15 cellular contexts compared by ENCODE assay signal in the genomic region with DNA sequence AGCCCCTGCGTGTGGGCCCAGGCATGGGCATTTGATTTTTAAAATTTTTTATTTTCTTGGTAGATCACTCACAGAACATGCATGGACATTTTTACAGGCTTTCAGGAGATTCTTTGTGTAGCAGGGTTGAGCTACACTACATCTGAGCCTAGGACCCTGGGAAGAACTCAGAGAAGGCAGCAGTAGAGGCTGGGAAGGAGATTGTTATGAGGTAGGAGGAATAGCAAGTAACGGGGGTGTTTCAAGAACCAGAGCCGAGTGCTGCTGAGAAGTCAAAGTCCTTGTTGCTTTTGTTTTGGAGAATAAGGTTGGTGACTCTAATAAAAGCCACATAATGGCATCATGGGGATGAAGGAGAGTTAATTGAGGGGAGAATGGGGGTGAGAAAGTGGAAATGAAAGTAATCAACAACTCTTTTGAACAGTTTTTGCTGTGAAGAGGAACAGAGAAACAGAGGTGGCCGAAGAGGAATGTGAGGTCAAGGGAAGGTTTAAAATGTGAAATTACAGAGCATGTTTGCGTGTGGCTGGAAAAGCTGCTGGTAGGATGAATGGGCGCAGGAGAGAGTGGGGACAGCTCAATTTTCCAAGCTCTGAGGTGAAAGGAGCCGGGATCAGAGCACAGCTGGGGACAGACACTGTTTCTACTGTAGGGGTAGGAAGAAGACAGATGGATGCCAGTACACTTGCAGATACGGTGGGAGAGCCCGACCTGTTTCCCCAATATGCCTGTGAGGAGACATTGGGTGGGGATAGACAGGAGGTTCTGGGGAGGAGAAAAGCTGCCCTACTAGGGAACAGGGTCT. TPM values are rescaled to one million over a fixed set of nuclear protein-coding genes. Genes with fewer than 3 reads are reported as not detected.
DNase-seq lines count a peak whose midpoint lies in the region; ATAC-seq and TF ChIP-seq lines count a peak whose summit lies in the region.
"Had no signal": no experiment of that assay in that cellular context is flagged by ENCODE, and none has a peak within 500 bp of the region (broad histone marks: within the 10 kb centered on the region; RNA-seq: fewer than 3 reads in every experiment).

No MANE protein-coding gene starts in this region.

- H3K9me3 Mint-ChIP-seq in memory B cell (no peaks in the 10 kb centered on the region), HFFc6 (no peaks in the 10 kb centered on the region)

- H2BK5ac ChIP-seq in mesendoderm (ENCODE audit: low read length) = no peak overlapping the region

- BruUV-seq in OCI-LY7 (replicated peaks; lab: Mats Ljungman, UMichigan) = TSS peak; percentile 89

- no peak overlapping the region for H3K9ac ChIP-seq in mesendoderm (ENCODE audit: low read length)

- peak overlapping the region; percentile 2; the same call in 1 of the 2 replicates for H3K4me3 ChIP-seq in GM12865 (ENCODE audit: low read depth, low read length)
- H3K4me3 ChIP-seq in HEK293 (ENCODE audit: low read depth, low read length) = no peak overlapping the region
- peak overlapping the region; percentile 35 for H3K4me3 ChIP-seq in OCI-LY7 (ENCODE audit: low read depth, low read length, poor library complexity, severe bottlenecking)
- H3K4me3 ChIP-seq in mesendoderm (ENCODE audit: low read length) = no peak overlapping the region
- H3K4me3 ChIP-seq: adrenal gland had no signal

- H3K4ac ChIP-seq in mesendoderm (ENCODE audit: low read depth, low read length) = no peak overlapping the region

- no peak overlapping the region for H2BK120ac ChIP-seq in mesendoderm (ENCODE audit: low read depth, low read length)

- H3K36me3 Mint-ChIP-seq in memory B cell (peaks cover 7% of the 10 kb centered on the region), HFFc6 (ENCODE audit: low read depth) (no peaks in the 10 kb centered on the region)

- H2AFZ ChIP-seq in OCI-LY7 (ENCODE audit: low read length) = no peak overlapping the region

- no peak overlapping the region for H4K8ac ChIP-seq in mesendoderm (ENCODE audit: low read depth, low read length)

- H3K27me3 ChIP-seq in mesendoderm (ENCODE audit: insufficient read depth, low read length, poor library complexity) = no peaks in the 10 kb centered on the region
- H3K27me3 ChIP-seq: adrenal gland had no signal

- H4K20me1 ChIP-seq in OCI-LY7 (ENCODE audit: insufficient read depth, low read length) = no peaks in the 10 kb centered on the region

- H3K23ac ChIP-seq in mesendoderm (ENCODE audit: low read length) = no peak overlapping the region

- H3K56ac ChIP-seq in mesendoderm (ENCODE audit: low read length) = no peak overlapping the region

- CTCF ChIA-PET in HEK293 (lab: Yijun Ruan, JAX) (interaction anchor here (0.6 to 5.0 kb wide), 36 partner anchors 8 to 656 kb away, joined by 3 to 54 read pairs (median 5); partner anchors contain the start of genes DDX41, DOK3 and LMAN2), OCI-LY7 (lab: Charles Lee; ENCODE audit: unreplicated experiment) (interaction anchor here (0.7 to 2.4 kb wide), 2 partner anchors 47 to 51 kb away, joined by 3 to 6 read pairs; no protein-coding TSS in a partner anchor)

- no peak overlapping the region for H4K5ac ChIP-seq in mesendoderm (ENCODE audit: low read length)

- intact Hi-C loops in OCI-LY7 (cut with micrococcal nuclease; ENCODE audit: unreplicated experiment) = loop anchor here (10.0 kb wide), 1 partner anchor 613 kb away; the partner anchor contains the start of gene N4BP3

- H3K4me1 Mint-ChIP-seq in memory B cell (peaks cover 33% of the 10 kb centered on the region), HFFc6 (ENCODE audit: low read depth) (peaks cover 32% of the 10 kb centered on the region)

- peak; percentile 34 for ATAC-seq in memory B cell (ENCODE audit: low read depth)
- no peak for ATAC-seq in GM19452 (IDR thresholded peaks at IDR 0.05; ENCODE audit: unreplicated experiment)
- ATAC-seq: left cardiac atrium had no signal

- H3K27me3 Mint-ChIP-seq in memory B cell = peaks cover 1% of the 10 kb centered on the region
- H3K27me3 Mint-ChIP-seq in HFFc6 (ENCODE audit: insufficient read depth) = peaks cover 5% of the 10 kb centered on the region

- H3K9me3 ChIP-seq in HEK293 (ENCODE audit: control insufficient read depth, insufficient read depth, low read depth, low read length) (no peaks in the 10 kb centered on the region), OCI-LY7 (ENCODE audit: low read length) (no peaks in the 10 kb centered on the region)
- H3K9me3 ChIP-seq: adrenal gland had no signal

- no peak overlapping the region for H2AK5ac ChIP-seq in mesendoderm (ENCODE audit: low read length)

- no peaks in the 10 kb centered on the region for H3K79me1 ChIP-seq in mesendoderm (ENCODE audit: low read length)

- H2BK15ac ChIP-seq in mesendoderm (replicated peaks; ENCODE audit: low read depth) = no peak overlapping the region

- H3K27ac Mint-ChIP-seq in memory B cell (peak overlapping the region; percentile 8), HFFc6 (no peak overlapping the region)

- POLR2A ChIA-PET in HEK293 (lab: Yijun Ruan, JAX) (interaction anchor here (1.2 to 2.0 kb wide), 3 partner anchors 27 to 47 kb away, joined by 3 to 12 read pairs (median 6); no protein-coding TSS in a partner anchor), OCI-LY7 (lab: Charles Lee) (interaction anchor here (0.7 to 2.1 kb wide), 3 partner anchors 8 to 47 kb away, joined by 3 to 10 read pairs (median 6); partner anchors contain the start of gene DOK3)

- H3K36me3 ChIP-seq in HEK293 (ENCODE audit: control insufficient read depth in 2 of 2, insufficient read depth in 1 of 2, low read length in 2 of 2) = no peaks in the 10 kb centered on the region
- peaks cover 48% of the 10 kb centered on the region for H3K36me3 ChIP-seq in OCI-LY7 (ENCODE audit: insufficient read depth, low read length)
- H3K36me3 ChIP-seq in mesendoderm (ENCODE audit: control insufficient read depth, insufficient read depth, low read length) = no peaks in the 10 kb centered on the region
- H3K36me3 ChIP-seq: adrenal gland had no signal

- TF ChIP-seq CTCF in GM12865 (IDR thresholded peaks at IDR 0.05; ENCODE audit: insufficient read depth, low read depth, low read length, missing control alignments) = no peak
- no peak for TF ChIP-seq CTCF in HEK293 (tag by site-specific recombination; IDR thresholded peaks at IDR 0.05)
- no peak for TF ChIP-seq CTCF in OCI-LY7 (conservative IDR thresholded peaks at IDR 0.05; ENCODE audit: low read length)
- no peak for TF ChIP-seq CTCF in HFFc6 (IDR thresholded peaks at IDR 0.05)

- peak overlapping the region; percentile 45 for H3K4me3 Mint-ChIP-seq in memory B cell
- no peak overlapping the region for H3K4me3 Mint-ChIP-seq in HFFc6

- DNase-seq in GM12865 (ENCODE audit: low read depth) = peak; percentile 70
- peak; percentile 74 for DNase-seq in OCI-LY7 (ENCODE audit: low spot score)
- DNase-seq in memory B cell (ENCODE audit: low spot score in 2 of 2) = no peak
- DNase-seq in NCI-H345 treated with DMSO at 0.1 percent for 48 hours (lab: John Stamatoyannopoulos, UW; ENCODE audit: unreplicated experiment) = no peak
- no peak for DNase-seq in mesendoderm
- no peak for DNase-seq in HFFc6
- DNase-seq: adrenal gland, cerebellar nuclear complex, left cardiac atrium, NCI-H1436, NCI-H446, substantia nigra, SW 1271 had no signal

- no CpG with 5 or more reads among the region's 9 CpGs for WGBS in mesendoderm (ENCODE audit: extremely low coverage, insufficient coverage, low lambda C conversion rate)

- peak overlapping the region; percentile 71 for H3K4me2 ChIP-seq in OCI-LY7 (ENCODE audit: low read length)
- H3K4me2 ChIP-seq in mesendoderm (ENCODE audit: low read length) = no peak overlapping the region

- H3K27ac ChIP-seq in HEK293 (ENCODE audit: extremely low read depth, low read depth, low read length) (no peak overlapping the region), OCI-LY7 (ENCODE audit: low read depth, low read length, poor library complexity, severe bottlenecking) (peak overlapping the region; percentile 94), mesendoderm (ENCODE audit: low read depth, low read length) (no peak overlapping the region)
- H3K27ac ChIP-seq: adrenal gland had no signal

- H3K4me1 ChIP-seq in HEK293 (ENCODE audit: control insufficient read depth, insufficient read depth, low read length) = no peaks in the 10 kb centered on the region; the same call in 1 of the 2 replicates
- H3K4me1 ChIP-seq in OCI-LY7 (ENCODE audit: insufficient read depth, low read length, poor library complexity, severe bottlenecking) = peaks cover 70% of the 10 kb centered on the region
- H3K4me1 ChIP-seq in mesendoderm (ENCODE audit: control insufficient read depth, low read depth, low read length) = no peaks in the 10 kb centered on the region

- H3K18ac ChIP-seq in mesendoderm (ENCODE audit: low read length) = no peak overlapping the region

- no peaks in the 10 kb centered on the region for H3K9me2 ChIP-seq in OCI-LY7 (ENCODE audit: insufficient read depth, low read length)

- H3K79me2 ChIP-seq in OCI-LY7 (ENCODE audit: insufficient read depth, low read depth, low read length) (peaks cover 4% of the 10 kb centered on the region), mesendoderm (ENCODE audit: control insufficient read depth, insufficient read depth, low read length) (no peaks in the 10 kb centered on the region)

RNA-seq across cellular contexts. Expression of gene PDLIM7, which starts 4.7 kb away (rescaled TPM):
- 38.8 and 41.4 TPM in 2 replicates for total RNA-seq in OCI-LY7 (2014; rRNA removed; shearing (Covaris generic))
- 58.0 and 78.9 TPM in 2 replicates for total RNA-seq in OCI-LY7 (2022)
- polyA plus RNA-seq in mesendoderm (2013, experiment 1 of 2) = 117 TPM
- polyA plus RNA-seq in mesendoderm (2013, experiment 2 of 2) = 119 TPM
- total RNA-seq in HFFc6 (2021; fragmentation: NEBNext Ultra II Directional; extraction: Animal tissue kit (Norgen Biotek cat#: 25700)) = 100 to 1,000 TPM; 339 to 353 (median 343) TPM

RNA-seq across cellular contexts. Expression of gene DOK3, which starts 7.5 kb away (rescaled TPM):
- 186 and 197 TPM in 2 replicates for total RNA-seq in OCI-LY7 (2014; rRNA removed; shearing (Covaris generic))
- 260 and 268 TPM in 2 replicates for total RNA-seq in OCI-LY7 (2022)
- 8.2 TPM for polyA plus RNA-seq in mesendoderm (2013, experiment 1 of 2)
- 7.6 TPM for polyA plus RNA-seq in mesendoderm (2013, experiment 2 of 2)
- total RNA-seq in HFFc6 (2021; fragmentation: NEBNext Ultra II Directional; extraction: Animal tissue kit (Norgen Biotek cat#: 25700)) = 1 to 10 TPM; 1.1 to 2.6 (median 1.3) TPM

RNA-seq across cellular contexts. Expression of gene DDX41, which starts 14.7 kb away (rescaled TPM):
- total RNA-seq in OCI-LY7 (2014; rRNA removed; shearing (Covaris generic)) = 216 and 224 TPM in 2 replicates
- total RNA-seq in OCI-LY7 (2022) = 145 and 169 TPM in 2 replicates
- polyA plus RNA-seq in mesendoderm (2013, experiment 1 of 2) = 74.4 TPM
- polyA plus RNA-seq in mesendoderm (2013, experiment 2 of 2) = 72.2 TPM
- total RNA-seq in HFFc6 (2021; fragmentation: NEBNext Ultra II Directional; extraction: Animal tissue kit (Norgen Biotek cat#: 25700)) = 100 to 1,000 TPM in 3 of 6 experiments, 10 to 100 TPM in 3; 83.8 to 105 (median 98.5) TPM

RNA-seq across cellular contexts. Expression of gene DBN1, which starts 28.6 kb away (rescaled TPM):
- 11.7 and 17.4 TPM in 2 replicates for total RNA-seq in OCI-LY7 (2014; rRNA removed; shearing (Covaris generic))
- 21.3 and 22.0 TPM in 2 replicates for total RNA-seq in OCI-LY7 (2022)
- polyA plus RNA-seq in mesendoderm (2013, experiment 1 of 2) = 305 TPM
- polyA plus RNA-seq in mesendoderm (2013, experiment 2 of 2) = 309 TPM
- 100 to 1,000 TPM; 346 to 394 (median 358) TPM for total RNA-seq in HFFc6 (2021; fragmentation: NEBNext Ultra II Directional; extraction: Animal tissue kit (Norgen Biotek cat#: 25700))

RNA-seq across cellular contexts. Expression of gene FAM193B, which starts 52.3 kb away (rescaled TPM):
- total RNA-seq in OCI-LY7 (2014; rRNA removed; shearing (Covaris generic)) = 63.2 and 92.8 TPM in 2 replicates
- total RNA-seq in OCI-LY7 (2022) = 104 and 113 TPM in 2 replicates
- polyA plus RNA-seq in mesendoderm (2013, experiment 1 of 2) = 34.2 TPM
- polyA plus RNA-seq in mesendoderm (2013, experiment 2 of 2) = 33.5 TPM
- 10 to 100 TPM; 16.1 to 25.6 (median 21.6) TPM for total RNA-seq in HFFc6 (2021; fragmentation: NEBNext Ultra II Directional; extraction: Animal tissue kit (Norgen Biotek cat#: 25700))

Comparison
In these comparisons a context has a peak if more than half of its experiments do, and no peak if none do; other contexts are left out.
1. DNase-seq: peak in GM12865 (single experiment) and OCI-LY7 (single experiment); none in memory B cell (0 of 2), NCI-H345 treated with DMSO at 0.1 percent for 48 hours (single experiment), mesendoderm (single experiment) and HFFc6 (single experiment).
2. H3K4me3 ChIP-seq: peak in GM12865 (single experiment) and OCI-LY7 (single experiment); none in HEK293 (single experiment) and mesendoderm (single experiment).
3. RNA of gene PDLIM7, which starts 4.7 kb away (total RNA-seq): 339 to 353 TPM in HFFc6; 38.8 to 78.9 TPM in OCI-LY7; every median in the first group is over 4 times any median in the second.
4. RNA of gene DOK3, which starts 7.5 kb away (total RNA-seq): 186 to 268 TPM in OCI-LY7; 1.1 to 2.6 TPM in HFFc6; every median in the first group is over 10 times any median in the second.